Comparison of ENCODE assay signal across 8 cellular contexts in the genomic region with DNA sequence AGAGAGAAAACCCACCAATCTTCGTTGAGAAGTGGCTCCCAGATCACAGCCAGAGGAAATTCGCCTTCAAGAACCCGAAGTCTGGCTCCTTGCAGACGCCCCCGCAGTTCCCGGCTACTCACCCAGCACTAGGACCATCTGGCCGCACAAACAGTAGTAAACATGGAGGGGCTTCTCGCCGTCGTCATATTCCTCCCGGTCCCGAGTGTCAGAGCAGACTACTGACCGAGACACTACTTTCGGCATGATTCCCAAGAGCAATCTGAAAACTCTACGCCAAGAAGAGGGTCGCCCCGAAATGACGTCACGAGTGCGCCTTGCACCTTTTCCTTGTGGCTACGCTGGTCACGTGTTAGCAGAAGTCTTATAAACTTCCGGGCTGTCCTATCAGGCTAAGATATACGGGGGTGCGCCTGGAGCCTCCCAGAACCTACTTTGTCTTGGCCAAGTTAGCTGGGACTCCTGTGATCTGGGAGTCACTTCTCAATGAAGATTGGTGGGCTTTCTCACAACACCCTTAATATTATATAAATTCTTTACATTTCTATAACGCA. TPM values are rescaled to one million over a fixed set of nuclear protein-coding genes. Genes with fewer than 3 reads are reported as not detected.
A peak's percentile ranks its signal among the peaks of the same experiment; 100 is the strongest.
DNase-seq lines count a peak whose midpoint lies in the region; ATAC-seq and TF ChIP-seq lines count a peak whose summit lies in the region.

STEEP1 (minus strand) TSS at position 300 of the 554 bp plus-strand sequence; CDS start at position 246, 54 bp downstream.

- H3K9me3 ChIP-seq in OCI-LY1 (ENCODE audit: low read length): no peaks in the 10 kb centered on the region

- H3K4me1 Mint-ChIP-seq in endothelial cell (ENCODE audit: unreplicated experiment) (peaks cover 6% of the 10 kb centered on the region), mesothelial cell of epicardium (peaks cover 6% of the 10 kb centered on the region)

- DNase-seq in COR-L47 (lab: John Stamatoyannopoulos, UW) (peak; percentile 81), HuH-7 (ENCODE audit: low spot score) (peak; percentile 76), endothelial cell (ENCODE audit: low spot score) (peak; percentile 73), mesothelial cell of epicardium (ENCODE audit: low spot score in 2 of 2, unreplicated experiment in 2 of 2) (peak; percentile 63 to 83)
- DNase-seq in activated CD8-positive, alpha-beta memory T cell treated with anti-CD3 and anti-CD28 coated beads, Interleukin-2, amount 50 U/mL, for 24 hours (ENCODE audit: extremely low read depth): peak; percentile 72
- peak; percentile 65 to 77 for DNase-seq in stimulated activated CD8-positive, alpha-beta memory T cell treated with anti-CD3 and anti-CD28 coated beads, Interleukin-15, amount 100 ng/mL, for 4 hours (ENCODE audit: low read depth in 2 of 2)

- no peaks in the 10 kb centered on the region for H3K27me3 Mint-ChIP-seq in endothelial cell (ENCODE audit: unreplicated experiment)
- H3K27me3 Mint-ChIP-seq in mesothelial cell of epicardium (ENCODE audit: low read depth): no peaks in the 10 kb centered on the region

- H2AFZ ChIP-seq in OCI-LY1 (ENCODE audit: low read length): no peak within 1 kb of the TSS

- peaks cover 8% of the 10 kb centered on the region for H3K79me2 ChIP-seq in OCI-LY1 (ENCODE audit: insufficient read depth, low read length)

- H3K27ac Mint-ChIP-seq in endothelial cell (ENCODE audit: unreplicated experiment) (peak within 1 kb of the TSS; percentile 89), mesothelial cell of epicardium (peak within 1 kb of the TSS; percentile 98)

- TF ChIP-seq CTCF in OCI-LY1 (IDR thresholded peaks at IDR 0.05; ENCODE audit: low read length) (no peak), endothelial cell (IDR thresholded peaks at IDR 0.05; ENCODE audit: unreplicated experiment) (no peak), mesothelial cell of epicardium (IDR thresholded peaks at IDR 0.05; ENCODE audit: unreplicated experiment) (no peak)

- H3K4me2 ChIP-seq in OCI-LY1 (ENCODE audit: low read length): peak within 1 kb of the TSS; percentile 78

- H3K36me3 ChIP-seq in OCI-LY1 (ENCODE audit: insufficient read depth, low read length): peaks cover 6% of the 10 kb centered on the region; the same call in 1 of the 2 replicates

- ATAC-seq in GM21447 (IDR thresholded peaks at IDR 0.05; ENCODE audit: unreplicated experiment): peak; percentile 90

- H3K27ac ChIP-seq in OCI-LY1 (ENCODE audit: low read depth, low read length, poor library complexity, severe bottlenecking): no peak within 1 kb of the TSS

- H4K20me1 ChIP-seq in OCI-LY1 (ENCODE audit: insufficient read depth, low read length): no peaks in the 10 kb centered on the region

- peaks cover 5% of the 10 kb centered on the region for H3K4me1 ChIP-seq in OCI-LY1 (ENCODE audit: insufficient read depth, low read length, severe bottlenecking)

- no peaks in the 10 kb centered on the region for H3F3A ChIP-seq in OCI-LY1 (ENCODE audit: insufficient read depth, low read length)

- H3K9me2 ChIP-seq in OCI-LY1 (ENCODE audit: low read depth, low read length): no peaks in the 10 kb centered on the region

- peak within 1 kb of the TSS; percentile 82 for H3K9ac ChIP-seq in OCI-LY1 (ENCODE audit: low read length)

- no peaks in the 10 kb centered on the region for H3K27me3 ChIP-seq in OCI-LY1 (ENCODE audit: insufficient read depth, low read length)

- no peaks in the 10 kb centered on the region for H3K36me3 Mint-ChIP-seq in endothelial cell (ENCODE audit: low read depth, unreplicated experiment)
- H3K36me3 Mint-ChIP-seq in mesothelial cell of epicardium: peaks cover 2% of the 10 kb centered on the region

- H3K4me3 Mint-ChIP-seq in endothelial cell (ENCODE audit: unreplicated experiment): peak within 1 kb of the TSS; percentile 96
- H3K4me3 Mint-ChIP-seq in mesothelial cell of epicardium: peak within 1 kb of the TSS; percentile 95

- H3K9me3 Mint-ChIP-seq in endothelial cell (ENCODE audit: unreplicated experiment): no peaks in the 10 kb centered on the region
- peaks cover 13% of the 10 kb centered on the region for H3K9me3 Mint-ChIP-seq in mesothelial cell of epicardium

- H3K4me3 ChIP-seq in OCI-LY1 (ENCODE audit: low read depth, low read length, poor library complexity, severe bottlenecking): peak within 1 kb of the TSS; percentile 82

RNA-seq across cellular contexts. Expression of gene STEEP1, which starts in this region (rescaled TPM):
- total RNA-seq in endothelial cell (ENCODE audit: unreplicated experiment) (24.2 TPM), mesothelial cell of epicardium (21.6 to 24.9 TPM (median 22.3 TPM) in 3 replicates)
